Comparison of ENCODE assay signal across 8 cellular contexts in genomic region chr13:30142502-30143211, GRCh38.
DNase-seq lines count a peak whose midpoint lies in the region; ATAC-seq and TF ChIP-seq lines count a peak whose summit lies in the region.

No MANE protein-coding gene starts in this region.

- H3K4me3 ChIP-seq in foreskin fibroblast (ENCODE audit: low read depth in 1 of 2, low read length in 2 of 2), result no peak overlapping the region
- H3K4me3 ChIP-seq in skeletal muscle cell (ENCODE audit: low read depth, low read length), result no peak overlapping the region

- no peak overlapping the region for H3K4me3 Mint-ChIP-seq in activated T-cell treated with anti-CD3 and anti-CD28 coated beads, Interleukin-2, amount 50 U/mL, for 24 hours
- peak overlapping the region; percentile 37 for H3K4me3 Mint-ChIP-seq in activated CD4-positive, alpha-beta T cell treated with anti-CD3 and anti-CD28 coated beads, Interleukin-2, amount 10 ng/mL, durations not matched to agents 24 days and 14 days

- H3K4me1 Mint-ChIP-seq in activated T-cell treated with anti-CD3 and anti-CD28 coated beads, Interleukin-2, amount 50 U/mL, for 24 hours (ENCODE audit: low read depth), result peaks cover 66% of the 10 kb centered on the region
- H3K4me1 Mint-ChIP-seq in activated CD4-positive, alpha-beta T cell treated with anti-CD3 and anti-CD28 coated beads, Interleukin-2, amount 10 ng/mL, durations not matched to agents 24 days and 14 days, result peaks cover 54% of the 10 kb centered on the region

- no peaks in the 10 kb centered on the region for H3K27me3 Mint-ChIP-seq in activated T-cell treated with anti-CD3 and anti-CD28 coated beads, Interleukin-2, amount 50 U/mL, for 24 hours
- H3K27me3 Mint-ChIP-seq in activated CD4-positive, alpha-beta T cell treated with anti-CD3 and anti-CD28 coated beads, Interleukin-2, amount 10 ng/mL, durations not matched to agents 24 days and 14 days, result peaks cover 2% of the 10 kb centered on the region

- peak; percentile 66 for DNase-seq in activated T-cell treated with anti-CD3 and anti-CD28 coated beads, Interleukin-2, amount 50 U/mL, for 24 hours
- DNase-seq in activated T-cell treated with anti-CD3 and anti-CD28 coated beads for 4 hours (no peak), foreskin fibroblast (peak; percentile 92 to 94), skeletal muscle cell (ENCODE audit: low read depth) (peak; percentile 97), HuH-7 (ENCODE audit: low spot score) (no peak)
- peak; percentile 78 for DNase-seq in activated CD4-positive, alpha-beta T cell treated with anti-CD3 and anti-CD28 coated beads, Interleukin-2, amount 10 ng/mL, durations not matched to agents 24 days and 14 days

- intact Hi-C loops in activated CD4-positive, alpha-beta T cell treated with anti-CD3 and anti-CD28 coated beads, Interleukin-2, amount 10 ng/mL, durations not matched to agents 24 days and 14 days (cut with micrococcal nuclease), result loop anchor here (2.0 to 10.0 kb wide), 2 partner anchors 16 to 112 kb away; no protein-coding TSS in a partner anchor

- no peak for ATAC-seq in HG03108 (IDR thresholded peaks at IDR 0.05; ENCODE audit: unreplicated experiment)
- no peak for ATAC-seq in HG03045 (IDR thresholded peaks at IDR 0.05; ENCODE audit: unreplicated experiment)

- TF ChIP-seq CTCF in foreskin fibroblast (IDR thresholded peaks at IDR 0.05; ENCODE audit: low read depth, low read length), result no peak

- peak overlapping the region; percentile 88 for H3K27ac Mint-ChIP-seq in activated T-cell treated with anti-CD3 and anti-CD28 coated beads, Interleukin-2, amount 50 U/mL, for 24 hours
- peak overlapping the region; percentile 93 for H3K27ac Mint-ChIP-seq in activated CD4-positive, alpha-beta T cell treated with anti-CD3 and anti-CD28 coated beads, Interleukin-2, amount 10 ng/mL, durations not matched to agents 24 days and 14 days

- H3K9me3 Mint-ChIP-seq in activated T-cell treated with anti-CD3 and anti-CD28 coated beads, Interleukin-2, amount 50 U/mL, for 24 hours, result peaks cover 7% of the 10 kb centered on the region
- H3K9me3 Mint-ChIP-seq in activated CD4-positive, alpha-beta T cell treated with anti-CD3 and anti-CD28 coated beads, Interleukin-2, amount 10 ng/mL, durations not matched to agents 24 days and 14 days, result peaks cover 6% of the 10 kb centered on the region

- H3K36me3 Mint-ChIP-seq in activated T-cell treated with anti-CD3 and anti-CD28 coated beads, Interleukin-2, amount 50 U/mL, for 24 hours (ENCODE audit: low read depth), result peaks cover 3% of the 10 kb centered on the region
- peaks cover 5% of the 10 kb centered on the region for H3K36me3 Mint-ChIP-seq in activated CD4-positive, alpha-beta T cell treated with anti-CD3 and anti-CD28 coated beads, Interleukin-2, amount 10 ng/mL, durations not matched to agents 24 days and 14 days (ENCODE audit: low read depth)

Comparison
In these comparisons a context has a peak if more than half of its experiments do, and no peak if none do; other contexts are left out.
1. DNase-seq: peak in activated T-cell treated with anti-CD3 and anti-CD28 coated beads, Interleukin-2, amount 50 U/mL, for 24 hours (single experiment), activated CD4-positive, alpha-beta T cell treated with anti-CD3 and anti-CD28 coated beads, Interleukin-2, amount 10 ng/mL, durations not matched to agents 24 days and 14 days (single experiment), foreskin fibroblast (2 of 2) and skeletal muscle cell (single experiment); none in activated T-cell treated with anti-CD3 and anti-CD28 coated beads for 4 hours (single experiment) and HuH-7 (single experiment).